ENCODE assay signal across 17 cellular contexts in the genomic region with DNA sequence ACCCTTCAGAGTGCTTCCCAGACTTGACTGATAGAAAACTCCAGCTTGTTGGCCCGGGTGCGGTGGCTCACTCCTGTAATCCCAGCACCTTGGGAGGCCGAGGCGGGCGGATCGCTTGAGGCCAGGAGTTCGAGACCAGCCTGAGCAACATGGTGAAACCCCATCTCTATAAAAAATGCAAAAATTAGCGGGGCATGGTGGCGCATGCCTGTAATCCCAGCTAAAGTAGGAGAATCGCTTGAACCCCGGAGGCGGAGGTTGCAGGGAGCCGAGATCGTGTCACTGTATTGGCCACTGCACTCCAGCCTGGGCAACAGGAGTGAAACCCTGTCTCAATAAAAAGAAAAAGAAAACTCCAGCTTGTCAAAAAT. TPM values are rescaled to one million over a fixed set of nuclear protein-coding genes. Genes with fewer than 3 reads are reported as not detected.
A peak's percentile ranks its signal among the peaks of the same experiment; 100 is the strongest.
DNase-seq lines count a peak whose midpoint lies in the region; ATAC-seq and TF ChIP-seq lines count a peak whose summit lies in the region.
"Not testable (repeated sequence)": the region's sequence is repeated elsewhere in the genome, so short reads cannot be mapped to it uniquely, and the experiment has no call there.
"Had no signal": no experiment of that assay in that cellular context is flagged by ENCODE, and none has a peak within 500 bp of the region (broad histone marks: within the 10 kb centered on the region; RNA-seq: fewer than 3 reads in every experiment).

No MANE protein-coding gene starts in this region.

- not testable (repeated sequence) for H3K9me3 ChIP-seq in CD4-positive, alpha-beta memory T cell (ENCODE audit: control insufficient read depth in 1 of 2, low read length in 2 of 2); T-helper 17 cell (ENCODE audit: control insufficient read depth, low read length, poor library complexity, severe bottlenecking); duodenal mucosa (ENCODE audit: control insufficient read depth in 1 of 2, low read length in 2 of 2)

- not testable (repeated sequence) for H3K36me3 ChIP-seq in CD4-positive, alpha-beta memory T cell (ENCODE audit: insufficient read depth, low read length)
- H3K36me3 ChIP-seq in duodenal mucosa (ENCODE audit: control insufficient read depth in 1 of 2, insufficient read depth in 2 of 2, low read length in 2 of 2) = peaks cover 0 to 14% of the 10 kb centered on the region in 2 donors

- H3K27ac ChIP-seq in CD4-positive, alpha-beta memory T cell (ENCODE audit: low read depth, low read length) = not testable (repeated sequence)
- peak overlapping the region; percentile 75 for H3K27ac ChIP-seq in duodenal mucosa (ENCODE audit: low read depth, low read length)

- H3K4me1 Mint-ChIP-seq in CD4-positive, alpha-beta memory T cell = peaks cover 14 to 41% (median 25%) of the 10 kb centered on the region in 4 donors
- peaks cover 35% of the 10 kb centered on the region for H3K4me1 Mint-ChIP-seq in T-helper 17 cell
- peaks cover 21% of the 10 kb centered on the region for H3K4me1 Mint-ChIP-seq in activated CD8-positive, alpha-beta memory T cell treated with anti-CD3 and anti-CD28 coated beads, Interleukin-2, amount 10 ng/mL, durations not matched to agents 7 days and 5 days
- peaks cover 26% of the 10 kb centered on the region for H3K4me1 Mint-ChIP-seq in activated naive CD8-positive, alpha-beta T cell (ENCODE audit: low read depth)
- H3K4me1 Mint-ChIP-seq in natural killer cell = peaks cover 18 to 41% of the 10 kb centered on the region in 2 donors

- DNase-seq in CD4-positive, alpha-beta memory T cell; T-helper 17 cell; activated CD8-positive, alpha-beta memory T cell treated with anti-CD3 and anti-CD28 coated beads, Interleukin-2, amount 10 ng/mL, durations not matched to agents 7 days and 5 days; natural killer cell: not testable (repeated sequence)
- peak; percentile 11 for DNase-seq in stimulated activated CD8-positive, alpha-beta memory T cell treated with anti-CD3 and anti-CD28 coated beads, Interleukin-4, amount 100 ng/mL, for 48 hours

- ATAC-seq in T-helper 17 cell; activated CD8-positive, alpha-beta memory T cell treated with anti-CD3 and anti-CD28 coated beads, Interleukin-2, amount 10 ng/mL, durations not matched to agents 7 days and 5 days; natural killer cell: not testable (repeated sequence)

- intact Hi-C loops in CD4-positive, alpha-beta memory T cell (cut with micrococcal nuclease); natural killer cell (cut with micrococcal nuclease): not testable (repeated sequence)

- H3K9ac ChIP-seq in duodenal mucosa (ENCODE audit: low read depth in 1 of 2, low read length in 2 of 2) = not testable (repeated sequence)

- not testable (repeated sequence) for H3K9me3 Mint-ChIP-seq in CD4-positive, alpha-beta memory T cell; activated CD8-positive, alpha-beta memory T cell treated with anti-CD3 and anti-CD28 coated beads, Interleukin-2, amount 10 ng/mL, durations not matched to agents 7 days and 5 days (ENCODE audit: low read depth); activated naive CD8-positive, alpha-beta T cell (ENCODE audit: low read depth); natural killer cell

- H3K27me3 Mint-ChIP-seq in CD4-positive, alpha-beta memory T cell = peaks cover 18% of the 10 kb centered on the region in 2 donors
- H3K27me3 Mint-ChIP-seq in T-helper 17 cell (peaks cover 21% of the 10 kb centered on the region), natural killer cell (ENCODE audit: low read depth in 2 of 2) (peaks cover 24 to 25% of the 10 kb centered on the region in 2 donors)
- peaks cover 33% of the 10 kb centered on the region for H3K27me3 Mint-ChIP-seq in activated CD8-positive, alpha-beta memory T cell treated with anti-CD3 and anti-CD28 coated beads, Interleukin-2, amount 10 ng/mL, durations not matched to agents 7 days and 5 days
- peaks cover 13% of the 10 kb centered on the region for H3K27me3 Mint-ChIP-seq in activated naive CD8-positive, alpha-beta T cell

- H3K27ac Mint-ChIP-seq in CD4-positive, alpha-beta memory T cell = peak overlapping the region in 2 of 7 donors; percentile 74
- H3K27ac Mint-ChIP-seq in T-helper 17 cell (peak overlapping the region; percentile 76), natural killer cell (peak overlapping the region in 1 of 2 donors; percentile 21)
- not testable (repeated sequence) for H3K27ac Mint-ChIP-seq in activated CD8-positive, alpha-beta memory T cell treated with anti-CD3 and anti-CD28 coated beads, Interleukin-2, amount 10 ng/mL, durations not matched to agents 7 days and 5 days; activated naive CD8-positive, alpha-beta T cell

- TF ChIP-seq CTCF in natural killer cell (IDR thresholded peaks at IDR 0.05) = not testable (repeated sequence)

- H3K4me3 ChIP-seq in CD4-positive, alpha-beta memory T cell (ENCODE audit: low read length in 2 of 2); duodenal mucosa (ENCODE audit: low read depth in 1 of 2, low read length in 2 of 2): not testable (repeated sequence)

- peaks cover 30% of the 10 kb centered on the region for H3K4me1 ChIP-seq in CD4-positive, alpha-beta memory T cell (ENCODE audit: insufficient read depth, low read length)
- peaks cover 28 to 30% of the 10 kb centered on the region in 2 donors for H3K4me1 ChIP-seq in duodenal mucosa (ENCODE audit: control insufficient read depth in 1 of 2, insufficient read depth in 2 of 2, low read length in 2 of 2)

- CTCF ChIA-PET in CD4-positive, alpha-beta memory T cell (lab: Charles Lee; ENCODE audit: partially characterized antibody) = interaction anchor here (1.0 kb wide), 2 partner anchors 10 to 16 kb away, joined by 3 read pairs; no protein-coding TSS in a partner anchor
- CTCF ChIA-PET in activated CD8-positive, alpha-beta memory T cell treated with anti-CD3 and anti-CD28 coated beads, Interleukin-2, amount 10 ng/mL, durations not matched to agents 7 days and 5 days (lab: Charles Lee) = interaction anchor here (1.0 kb wide), 1 partner anchor 13 kb away, joined by 4 read pairs; no protein-coding TSS in a partner anchor

- H3K4me3 Mint-ChIP-seq in CD4-positive, alpha-beta memory T cell = peak overlapping the region; percentile 17 to 80 (median 66)
- H3K4me3 Mint-ChIP-seq in T-helper 17 cell = peak overlapping the region; percentile 82
- H3K4me3 Mint-ChIP-seq in activated CD8-positive, alpha-beta memory T cell treated with anti-CD3 and anti-CD28 coated beads, Interleukin-2, amount 10 ng/mL, durations not matched to agents 7 days and 5 days = peak overlapping the region; percentile 22
- H3K4me3 Mint-ChIP-seq in activated naive CD8-positive, alpha-beta T cell = peak overlapping the region; percentile 57
- peak overlapping the region; percentile 75 for H3K4me3 Mint-ChIP-seq in natural killer cell

- peaks cover 0 to 16% of the 10 kb centered on the region in 2 donors for H3K36me3 Mint-ChIP-seq in CD4-positive, alpha-beta memory T cell
- H3K36me3 Mint-ChIP-seq in T-helper 17 cell (ENCODE audit: low read depth); activated CD8-positive, alpha-beta memory T cell treated with anti-CD3 and anti-CD28 coated beads, Interleukin-2, amount 10 ng/mL, durations not matched to agents 7 days and 5 days; activated naive CD8-positive, alpha-beta T cell; natural killer cell: not testable (repeated sequence)

- not testable (repeated sequence) for H3K27me3 ChIP-seq in CD4-positive, alpha-beta memory T cell (ENCODE audit: insufficient read depth, low read length); duodenal mucosa (ENCODE audit: control insufficient read depth in 1 of 2, insufficient read depth in 2 of 2, low read length in 2 of 2)

- POLR2A ChIA-PET in CD4-positive, alpha-beta memory T cell (lab: Charles Lee; ENCODE audit: partially characterized antibody) = interaction anchor here (0.8 to 9.3 kb wide), 2 partner anchors 18 to 28 kb away, joined by 3 to 142 read pairs; partner anchors contain the start of gene LENG8

RNA-seq across cellular contexts. Expression of gene LENG9, which starts 2.5 kb away (rescaled TPM):
- 1 to 10 TPM; 7.2 to 7.3 TPM for total RNA-seq in CD4-positive, alpha-beta memory T cell
- under 1 TPM in 1 of 2 donors, not detected in 1; 0.59 TPM for polyA plus RNA-seq in CD4-positive, alpha-beta memory T cell
- total RNA-seq in T-helper 17 cell (1 to 10 TPM; 4.4 to 6.0 TPM), natural killer cell (1 to 10 TPM; 3.2 to 5.6 (median 4.3) TPM)
- 1 to 10 TPM; 6.3 to 7.2 TPM for total RNA-seq in activated CD8-positive, alpha-beta memory T cell treated with anti-CD3 and anti-CD28 coated beads, Interleukin-2, amount 10 ng/mL, durations not matched to agents 7 days and 5 days

RNA-seq across cellular contexts. Expression of gene CDC42EP5, which starts 7.0 kb away (rescaled TPM):
- not detected for total RNA-seq in CD4-positive, alpha-beta memory T cell
- not detected for polyA plus RNA-seq in CD4-positive, alpha-beta memory T cell
- not detected for total RNA-seq in T-helper 17 cell
- under 1 TPM in 1 of 2 experiments, not detected in 1; 0.61 TPM for total RNA-seq in activated CD8-positive, alpha-beta memory T cell treated with anti-CD3 and anti-CD28 coated beads, Interleukin-2, amount 10 ng/mL, durations not matched to agents 7 days and 5 days
- total RNA-seq in natural killer cell = not detected
- total RNA-seq: mononuclear cell had no signal

RNA-seq across cellular contexts. Expression of gene LENG8, which starts 17.1 kb away (rescaled TPM):
- 100 to 1,000 TPM; 535 to 565 TPM for total RNA-seq in CD4-positive, alpha-beta memory T cell
- 10 to 100 TPM in 1 of 2 donors, 1 to 10 TPM in 1; 3.1 to 11.3 TPM for polyA plus RNA-seq in CD4-positive, alpha-beta memory T cell
- total RNA-seq in T-helper 17 cell (100 to 1,000 TPM; 471 to 480 TPM), natural killer cell (100 to 1,000 TPM; 479 to 563 (median 507) TPM)
- total RNA-seq in activated CD8-positive, alpha-beta memory T cell treated with anti-CD3 and anti-CD28 coated beads, Interleukin-2, amount 10 ng/mL, durations not matched to agents 7 days and 5 days = 100 to 1,000 TPM; 191 to 282 TPM

RNA-seq across cellular contexts. Expression of gene LAIR2, which starts 36.5 kb away (rescaled TPM):
- total RNA-seq in CD4-positive, alpha-beta memory T cell = under 1 TPM; 0.81 to 0.97 TPM
- polyA plus RNA-seq in CD4-positive, alpha-beta memory T cell = 10 to 100 TPM; 15.9 to 27.9 TPM
- total RNA-seq in T-helper 17 cell (1 to 10 TPM in 1 of 2 donors, under 1 TPM in 1; 0.94 to 1.7 TPM), natural killer cell (10 to 100 TPM; 44.1 to 67.7 (median 53.3) TPM)
- total RNA-seq in activated CD8-positive, alpha-beta memory T cell treated with anti-CD3 and anti-CD28 coated beads, Interleukin-2, amount 10 ng/mL, durations not matched to agents 7 days and 5 days = 1 to 10 TPM; 1.4 to 6.8 TPM
- total RNA-seq: A673, G401, gastroesophageal sphincter, H1, hepatocyte, HFFc6, lung, progenitor cell of endocrine pancreas, ureter had no signal
- polyA plus RNA-seq: H1, hepatocyte had no signal

RNA-seq across cellular contexts. Expression of gene TTYH1, which starts 50.8 kb away (rescaled TPM):
- total RNA-seq in CD4-positive, alpha-beta memory T cell = not detected
- under 1 TPM in 1 of 2 donors, not detected in 1; 0.29 TPM for polyA plus RNA-seq in CD4-positive, alpha-beta memory T cell
- total RNA-seq in T-helper 17 cell (not detected), natural killer cell (under 1 TPM; 0.59 to 0.84 (median 0.65) TPM)
- total RNA-seq in activated CD8-positive, alpha-beta memory T cell treated with anti-CD3 and anti-CD28 coated beads, Interleukin-2, amount 10 ng/mL, durations not matched to agents 7 days and 5 days = 1 to 10 TPM in 1 of 2 experiments, under 1 TPM in 1; 0.93 to 1.2 TPM

Comparison
In these comparisons a context has a peak if more than half of its experiments do, and no peak if none do; other contexts are left out.
1. H3K4me3 Mint-ChIP-seq: peak in every context shown above with its lines; median percentile 82 in T-helper 17 cell; 75 in natural killer cell; 66 in CD4-positive, alpha-beta memory T cell; 57 in activated naive CD8-positive, alpha-beta T cell; 22 in activated CD8-positive, alpha-beta memory T cell treated with anti-CD3 and anti-CD28 coated beads, Interleukin-2, amount 10 ng/mL, durations not matched to agents 7 days and 5 days.